ENCODE assay signal across 1 cellular context in the genomic region with DNA sequence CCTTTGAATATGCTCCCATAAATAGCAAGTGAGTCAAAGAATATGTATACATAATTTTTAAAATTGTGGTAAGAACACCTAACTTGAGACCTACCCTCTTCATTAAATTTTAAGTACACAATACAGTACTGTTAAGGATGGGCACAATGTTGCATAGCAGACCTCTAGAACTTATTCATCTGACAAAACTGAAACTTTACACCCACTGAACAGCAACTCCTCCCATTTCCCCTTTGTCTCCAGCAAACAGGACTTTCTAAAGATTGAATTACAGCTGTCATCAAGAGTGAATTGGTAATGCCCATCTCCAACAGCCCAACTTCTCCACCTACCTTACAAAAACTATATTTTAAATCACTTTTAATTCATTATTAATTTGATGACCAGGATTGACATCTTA.
TF ChIP-seq lines count a peak whose summit lies in the region.

No MANE protein-coding gene starts in this region.

TF ChIP-seq in GM12878, 131 proteins besides CTCF, POLR2A, EP300 and RAD21 (continued from another document):
- TF ChIP-seq, protein P1, sequence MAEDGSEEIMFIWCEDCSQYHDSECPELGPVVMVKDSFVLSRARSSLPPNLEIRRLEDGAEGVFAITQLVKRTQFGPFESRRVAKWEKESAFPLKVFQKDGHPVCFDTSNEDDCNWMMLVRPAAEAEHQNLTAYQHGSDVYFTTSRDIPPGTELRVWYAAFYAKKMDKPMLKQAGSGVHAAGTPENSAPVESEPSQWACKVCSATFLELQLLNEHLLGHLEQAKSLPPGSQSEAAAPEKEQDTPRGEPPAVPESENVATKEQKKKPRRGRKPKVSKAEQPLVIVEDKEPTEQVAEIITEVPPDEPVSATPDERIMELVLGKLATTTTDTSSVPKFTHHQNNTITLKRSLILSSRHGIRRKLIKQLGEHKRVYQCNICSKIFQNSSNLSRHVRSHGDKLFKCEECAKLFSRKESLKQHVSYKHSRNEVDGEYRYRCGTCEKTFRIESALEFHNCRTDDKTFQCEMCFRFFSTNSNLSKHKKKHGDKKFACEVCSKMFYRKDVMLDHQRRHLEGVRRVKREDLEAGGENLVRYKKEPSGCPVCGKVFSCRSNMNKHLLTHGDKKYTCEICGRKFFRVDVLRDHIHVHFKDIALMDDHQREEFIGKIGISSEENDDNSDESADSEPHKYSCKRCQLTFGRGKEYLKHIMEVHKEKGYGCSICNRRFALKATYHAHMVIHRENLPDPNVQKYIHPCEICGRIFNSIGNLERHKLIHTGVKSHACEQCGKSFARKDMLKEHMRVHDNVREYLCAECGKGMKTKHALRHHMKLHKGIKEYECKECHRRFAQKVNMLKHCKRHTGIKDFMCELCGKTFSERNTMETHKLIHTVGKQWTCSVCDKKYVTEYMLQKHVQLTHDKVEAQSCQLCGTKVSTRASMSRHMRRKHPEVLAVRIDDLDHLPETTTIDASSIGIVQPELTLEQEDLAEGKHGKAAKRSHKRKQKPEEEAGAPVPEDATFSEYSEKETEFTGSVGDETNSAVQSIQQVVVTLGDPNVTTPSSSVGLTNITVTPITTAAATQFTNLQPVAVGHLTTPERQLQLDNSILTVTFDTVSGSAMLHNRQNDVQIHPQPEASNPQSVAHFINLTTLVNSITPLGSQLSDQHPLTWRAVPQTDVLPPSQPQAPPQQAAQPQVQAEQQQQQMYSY (CRISPR knock-in tag; IDR thresholded peaks at IDR 0.05): no peak
- TF ChIP-seq, protein P2, sequence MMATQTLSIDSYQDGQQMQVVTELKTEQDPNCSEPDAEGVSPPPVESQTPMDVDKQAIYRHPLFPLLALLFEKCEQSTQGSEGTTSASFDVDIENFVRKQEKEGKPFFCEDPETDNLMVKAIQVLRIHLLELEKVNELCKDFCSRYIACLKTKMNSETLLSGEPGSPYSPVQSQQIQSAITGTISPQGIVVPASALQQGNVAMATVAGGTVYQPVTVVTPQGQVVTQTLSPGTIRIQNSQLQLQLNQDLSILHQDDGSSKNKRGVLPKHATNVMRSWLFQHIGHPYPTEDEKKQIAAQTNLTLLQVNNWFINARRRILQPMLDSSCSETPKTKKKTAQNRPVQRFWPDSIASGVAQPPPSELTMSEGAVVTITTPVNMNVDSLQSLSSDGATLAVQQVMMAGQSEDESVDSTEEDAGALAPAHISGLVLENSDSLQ (IDR thresholded peaks at IDR 0.05): no peak
- no peak for TF ChIP-seq RUNX3 (IDR thresholded peaks at IDR 0.05; ENCODE audit: low read length)
- TF ChIP-seq SREBF2 (IDR thresholded peaks at IDR 0.05; ENCODE audit: low read length): no peak
- TF ChIP-seq KDM1A (IDR thresholded peaks at IDR 0.05; ENCODE audit: borderline replicate concordance): no peak
- no peak for TF ChIP-seq SIN3A (IDR thresholded peaks at IDR 0.05; ENCODE audit: low read depth, low read length)
